Comparison of ENCODE assay signal across 1 cellular context in the genomic region with DNA sequence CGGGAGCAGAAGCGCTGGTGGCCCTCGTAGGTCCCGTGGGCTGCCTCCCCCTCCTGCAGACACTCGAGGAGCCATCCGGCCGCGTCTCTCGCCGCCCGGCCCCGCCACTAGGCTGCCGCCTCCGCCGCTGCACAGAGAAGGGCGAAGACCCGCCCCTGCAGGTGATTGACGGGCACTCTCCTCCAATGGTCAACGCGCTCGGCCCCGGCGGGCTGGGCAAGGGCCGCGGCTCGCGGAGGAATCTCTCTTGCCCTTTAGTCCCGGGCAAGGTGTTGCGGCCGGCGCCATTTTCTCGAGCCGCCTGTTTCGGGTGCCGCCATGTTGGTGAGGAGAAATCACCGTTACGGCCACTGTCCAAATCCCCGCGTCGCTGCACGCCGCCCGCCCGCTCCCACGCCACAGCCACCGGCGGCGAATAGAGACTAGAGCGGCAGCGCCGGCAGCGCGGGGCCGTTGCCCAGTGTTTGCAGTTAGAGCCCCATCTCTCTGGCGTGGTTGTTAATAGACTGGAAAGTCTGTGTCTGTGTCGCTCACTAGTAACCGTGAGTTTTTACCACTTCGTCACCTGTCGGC.
TF ChIP-seq lines count a peak whose summit lies in the region.

A gene with protein sequence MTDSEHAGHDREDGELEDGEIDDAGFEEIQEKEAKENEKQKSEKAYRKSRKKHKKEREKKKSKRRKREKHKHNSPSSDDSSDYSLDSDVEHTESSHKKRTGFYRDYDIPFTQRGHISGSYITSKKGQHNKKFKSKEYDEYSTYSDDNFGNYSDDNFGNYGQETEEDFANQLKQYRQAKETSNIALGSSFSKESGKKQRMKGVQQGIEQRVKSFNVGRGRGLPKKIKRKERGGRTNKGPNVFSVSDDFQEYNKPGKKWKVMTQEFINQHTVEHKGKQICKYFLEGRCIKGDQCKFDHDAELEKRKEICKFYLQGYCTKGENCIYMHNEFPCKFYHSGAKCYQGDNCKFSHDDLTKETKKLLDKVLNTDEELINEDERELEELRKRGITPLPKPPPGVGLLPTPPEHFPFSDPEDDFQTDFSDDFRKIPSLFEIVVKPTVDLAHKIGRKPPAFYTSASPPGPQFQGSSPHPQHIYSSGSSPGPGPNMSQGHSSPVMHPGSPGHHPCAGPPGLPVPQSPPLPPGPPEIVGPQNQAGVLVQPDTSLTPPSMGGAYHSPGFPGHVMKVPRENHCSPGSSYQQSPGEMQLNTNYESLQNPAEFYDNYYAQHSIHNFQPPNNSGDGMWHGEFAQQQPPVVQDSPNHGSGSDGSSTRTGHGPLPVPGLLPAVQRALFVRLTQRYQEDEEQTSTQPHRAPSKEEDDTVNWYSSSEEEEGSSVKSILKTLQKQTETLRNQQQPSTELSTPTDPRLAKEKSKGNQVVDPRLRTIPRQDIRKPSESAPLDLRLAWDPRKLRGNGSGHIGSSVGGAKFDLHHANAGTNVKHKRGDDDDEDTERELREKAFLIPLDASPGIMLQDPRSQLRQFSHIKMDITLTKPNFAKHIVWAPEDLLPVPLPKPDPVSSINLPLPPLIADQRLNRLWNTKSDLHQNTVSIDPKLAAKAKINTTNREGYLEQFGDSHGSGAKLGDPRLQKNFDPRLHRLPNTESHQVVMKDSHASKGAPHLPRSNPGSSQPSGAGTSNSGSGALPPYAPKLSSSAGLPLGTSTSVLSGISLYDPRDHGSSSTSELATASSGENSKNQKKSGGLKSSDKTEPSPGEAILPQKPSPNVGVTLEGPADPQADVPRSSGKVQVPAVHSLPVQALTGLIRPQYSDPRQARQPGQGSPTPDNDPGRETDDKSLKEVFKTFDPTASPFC (plus strand): TSS at position 284 of the 573 bp plus-strand sequence. CDS start 398 bp downstream, outside the sequence.

TF ChIP-seq in K562, 482 proteins besides CTCF, POLR2A, EP300 and RAD21 (continued from another document and continues in another):
- TF ChIP-seq, protein P1, sequence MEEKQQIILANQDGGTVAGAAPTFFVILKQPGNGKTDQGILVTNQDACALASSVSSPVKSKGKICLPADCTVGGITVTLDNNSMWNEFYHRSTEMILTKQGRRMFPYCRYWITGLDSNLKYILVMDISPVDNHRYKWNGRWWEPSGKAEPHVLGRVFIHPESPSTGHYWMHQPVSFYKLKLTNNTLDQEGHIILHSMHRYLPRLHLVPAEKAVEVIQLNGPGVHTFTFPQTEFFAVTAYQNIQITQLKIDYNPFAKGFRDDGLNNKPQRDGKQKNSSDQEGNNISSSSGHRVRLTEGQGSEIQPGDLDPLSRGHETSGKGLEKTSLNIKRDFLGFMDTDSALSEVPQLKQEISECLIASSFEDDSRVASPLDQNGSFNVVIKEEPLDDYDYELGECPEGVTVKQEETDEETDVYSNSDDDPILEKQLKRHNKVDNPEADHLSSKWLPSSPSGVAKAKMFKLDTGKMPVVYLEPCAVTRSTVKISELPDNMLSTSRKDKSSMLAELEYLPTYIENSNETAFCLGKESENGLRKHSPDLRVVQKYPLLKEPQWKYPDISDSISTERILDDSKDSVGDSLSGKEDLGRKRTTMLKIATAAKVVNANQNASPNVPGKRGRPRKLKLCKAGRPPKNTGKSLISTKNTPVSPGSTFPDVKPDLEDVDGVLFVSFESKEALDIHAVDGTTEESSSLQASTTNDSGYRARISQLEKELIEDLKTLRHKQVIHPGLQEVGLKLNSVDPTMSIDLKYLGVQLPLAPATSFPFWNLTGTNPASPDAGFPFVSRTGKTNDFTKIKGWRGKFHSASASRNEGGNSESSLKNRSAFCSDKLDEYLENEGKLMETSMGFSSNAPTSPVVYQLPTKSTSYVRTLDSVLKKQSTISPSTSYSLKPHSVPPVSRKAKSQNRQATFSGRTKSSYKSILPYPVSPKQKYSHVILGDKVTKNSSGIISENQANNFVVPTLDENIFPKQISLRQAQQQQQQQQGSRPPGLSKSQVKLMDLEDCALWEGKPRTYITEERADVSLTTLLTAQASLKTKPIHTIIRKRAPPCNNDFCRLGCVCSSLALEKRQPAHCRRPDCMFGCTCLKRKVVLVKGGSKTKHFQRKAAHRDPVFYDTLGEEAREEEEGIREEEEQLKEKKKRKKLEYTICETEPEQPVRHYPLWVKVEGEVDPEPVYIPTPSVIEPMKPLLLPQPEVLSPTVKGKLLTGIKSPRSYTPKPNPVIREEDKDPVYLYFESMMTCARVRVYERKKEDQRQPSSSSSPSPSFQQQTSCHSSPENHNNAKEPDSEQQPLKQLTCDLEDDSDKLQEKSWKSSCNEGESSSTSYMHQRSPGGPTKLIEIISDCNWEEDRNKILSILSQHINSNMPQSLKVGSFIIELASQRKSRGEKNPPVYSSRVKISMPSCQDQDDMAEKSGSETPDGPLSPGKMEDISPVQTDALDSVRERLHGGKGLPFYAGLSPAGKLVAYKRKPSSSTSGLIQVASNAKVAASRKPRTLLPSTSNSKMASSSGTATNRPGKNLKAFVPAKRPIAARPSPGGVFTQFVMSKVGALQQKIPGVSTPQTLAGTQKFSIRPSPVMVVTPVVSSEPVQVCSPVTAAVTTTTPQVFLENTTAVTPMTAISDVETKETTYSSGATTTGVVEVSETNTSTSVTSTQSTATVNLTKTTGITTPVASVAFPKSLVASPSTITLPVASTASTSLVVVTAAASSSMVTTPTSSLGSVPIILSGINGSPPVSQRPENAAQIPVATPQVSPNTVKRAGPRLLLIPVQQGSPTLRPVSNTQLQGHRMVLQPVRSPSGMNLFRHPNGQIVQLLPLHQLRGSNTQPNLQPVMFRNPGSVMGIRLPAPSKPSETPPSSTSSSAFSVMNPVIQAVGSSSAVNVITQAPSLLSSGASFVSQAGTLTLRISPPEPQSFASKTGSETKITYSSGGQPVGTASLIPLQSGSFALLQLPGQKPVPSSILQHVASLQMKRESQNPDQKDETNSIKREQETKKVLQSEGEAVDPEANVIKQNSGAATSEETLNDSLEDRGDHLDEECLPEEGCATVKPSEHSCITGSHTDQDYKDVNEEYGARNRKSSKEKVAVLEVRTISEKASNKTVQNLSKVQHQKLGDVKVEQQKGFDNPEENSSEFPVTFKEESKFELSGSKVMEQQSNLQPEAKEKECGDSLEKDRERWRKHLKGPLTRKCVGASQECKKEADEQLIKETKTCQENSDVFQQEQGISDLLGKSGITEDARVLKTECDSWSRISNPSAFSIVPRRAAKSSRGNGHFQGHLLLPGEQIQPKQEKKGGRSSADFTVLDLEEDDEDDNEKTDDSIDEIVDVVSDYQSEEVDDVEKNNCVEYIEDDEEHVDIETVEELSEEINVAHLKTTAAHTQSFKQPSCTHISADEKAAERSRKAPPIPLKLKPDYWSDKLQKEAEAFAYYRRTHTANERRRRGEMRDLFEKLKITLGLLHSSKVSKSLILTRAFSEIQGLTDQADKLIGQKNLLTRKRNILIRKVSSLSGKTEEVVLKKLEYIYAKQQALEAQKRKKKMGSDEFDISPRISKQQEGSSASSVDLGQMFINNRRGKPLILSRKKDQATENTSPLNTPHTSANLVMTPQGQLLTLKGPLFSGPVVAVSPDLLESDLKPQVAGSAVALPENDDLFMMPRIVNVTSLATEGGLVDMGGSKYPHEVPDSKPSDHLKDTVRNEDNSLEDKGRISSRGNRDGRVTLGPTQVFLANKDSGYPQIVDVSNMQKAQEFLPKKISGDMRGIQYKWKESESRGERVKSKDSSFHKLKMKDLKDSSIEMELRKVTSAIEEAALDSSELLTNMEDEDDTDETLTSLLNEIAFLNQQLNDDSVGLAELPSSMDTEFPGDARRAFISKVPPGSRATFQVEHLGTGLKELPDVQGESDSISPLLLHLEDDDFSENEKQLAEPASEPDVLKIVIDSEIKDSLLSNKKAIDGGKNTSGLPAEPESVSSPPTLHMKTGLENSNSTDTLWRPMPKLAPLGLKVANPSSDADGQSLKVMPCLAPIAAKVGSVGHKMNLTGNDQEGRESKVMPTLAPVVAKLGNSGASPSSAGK (IDR thresholded peaks at IDR 0.05), result peak; percentile 23; the same call in 1 of the 2 replicates
- TF ChIP-seq ZNF23 (CRISPR knock-in tag; IDR thresholded peaks at IDR 0.05) (no peak), SREBF1 (IDR thresholded peaks at IDR 0.05; ENCODE audit: borderline replicate concordance, low read depth, low read length) (no peak), ZC3H4 (CRISPR knock-in tag; IDR thresholded peaks at IDR 0.05; ENCODE audit: borderline replicate concordance) (peak; percentile 93; the same call in 1 of the 2 replicates), ZNF324 (CRISPR knock-in tag; IDR thresholded peaks at IDR 0.05) (no peak), CAMTA2 (CRISPR knock-in tag; conservative IDR thresholded peaks at IDR 0.05) (0 out of 2 replicates have a peak, but pooled peaks have one; percentile 35), HNRNPH1 (optimal IDR thresholded peaks at IDR 0.05; ENCODE audit: low read depth, low read length) (no peak), ZNF174 (CRISPR knock-in tag; IDR thresholded peaks at IDR 0.05) (no peak), SMARCA4 (IDR thresholded peaks at IDR 0.05) (no peak)
- TF ChIP-seq, protein P2, sequence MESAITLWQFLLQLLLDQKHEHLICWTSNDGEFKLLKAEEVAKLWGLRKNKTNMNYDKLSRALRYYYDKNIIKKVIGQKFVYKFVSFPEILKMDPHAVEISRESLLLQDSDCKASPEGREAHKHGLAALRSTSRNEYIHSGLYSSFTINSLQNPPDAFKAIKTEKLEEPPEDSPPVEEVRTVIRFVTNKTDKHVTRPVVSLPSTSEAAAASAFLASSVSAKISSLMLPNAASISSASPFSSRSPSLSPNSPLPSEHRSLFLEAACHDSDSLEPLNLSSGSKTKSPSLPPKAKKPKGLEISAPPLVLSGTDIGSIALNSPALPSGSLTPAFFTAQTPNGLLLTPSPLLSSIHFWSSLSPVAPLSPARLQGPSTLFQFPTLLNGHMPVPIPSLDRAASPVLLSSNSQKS (CRISPR knock-in tag; IDR thresholded peaks at IDR 0.05), result no peak
- TF ChIP-seq, protein P3, sequence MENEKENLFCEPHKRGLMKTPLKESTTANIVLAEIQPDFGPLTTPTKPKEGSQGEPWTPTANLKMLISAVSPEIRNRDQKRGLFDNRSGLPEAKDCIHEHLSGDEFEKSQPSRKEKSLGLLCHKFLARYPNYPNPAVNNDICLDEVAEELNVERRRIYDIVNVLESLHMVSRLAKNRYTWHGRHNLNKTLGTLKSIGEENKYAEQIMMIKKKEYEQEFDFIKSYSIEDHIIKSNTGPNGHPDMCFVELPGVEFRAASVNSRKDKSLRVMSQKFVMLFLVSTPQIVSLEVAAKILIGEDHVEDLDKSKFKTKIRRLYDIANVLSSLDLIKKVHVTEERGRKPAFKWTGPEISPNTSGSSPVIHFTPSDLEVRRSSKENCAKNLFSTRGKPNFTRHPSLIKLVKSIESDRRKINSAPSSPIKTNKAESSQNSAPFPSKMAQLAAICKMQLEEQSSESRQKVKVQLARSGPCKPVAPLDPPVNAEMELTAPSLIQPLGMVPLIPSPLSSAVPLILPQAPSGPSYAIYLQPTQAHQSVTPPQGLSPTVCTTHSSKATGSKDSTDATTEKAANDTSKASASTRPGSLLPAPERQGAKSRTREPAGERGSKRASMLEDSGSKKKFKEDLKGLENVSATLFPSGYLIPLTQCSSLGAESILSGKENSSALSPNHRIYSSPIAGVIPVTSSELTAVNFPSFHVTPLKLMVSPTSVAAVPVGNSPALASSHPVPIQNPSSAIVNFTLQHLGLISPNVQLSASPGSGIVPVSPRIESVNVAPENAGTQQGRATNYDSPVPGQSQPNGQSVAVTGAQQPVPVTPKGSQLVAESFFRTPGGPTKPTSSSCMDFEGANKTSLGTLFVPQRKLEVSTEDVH (IDR thresholded peaks at IDR 0.05; ENCODE audit: low read depth, partially characterized antibody), result peak; percentile 55
- TF ChIP-seq, protein P4, sequence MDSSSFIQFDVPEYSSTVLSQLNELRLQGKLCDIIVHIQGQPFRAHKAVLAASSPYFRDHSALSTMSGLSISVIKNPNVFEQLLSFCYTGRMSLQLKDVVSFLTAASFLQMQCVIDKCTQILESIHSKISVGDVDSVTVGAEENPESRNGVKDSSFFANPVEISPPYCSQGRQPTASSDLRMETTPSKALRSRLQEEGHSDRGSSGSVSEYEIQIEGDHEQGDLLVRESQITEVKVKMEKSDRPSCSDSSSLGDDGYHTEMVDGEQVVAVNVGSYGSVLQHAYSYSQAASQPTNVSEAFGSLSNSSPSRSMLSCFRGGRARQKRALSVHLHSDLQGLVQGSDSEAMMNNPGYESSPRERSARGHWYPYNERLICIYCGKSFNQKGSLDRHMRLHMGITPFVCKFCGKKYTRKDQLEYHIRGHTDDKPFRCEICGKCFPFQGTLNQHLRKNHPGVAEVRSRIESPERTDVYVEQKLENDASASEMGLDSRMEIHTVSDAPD (CRISPR knock-in tag; IDR thresholded peaks at IDR 0.05), result no peak
- TF ChIP-seq, protein P5, sequence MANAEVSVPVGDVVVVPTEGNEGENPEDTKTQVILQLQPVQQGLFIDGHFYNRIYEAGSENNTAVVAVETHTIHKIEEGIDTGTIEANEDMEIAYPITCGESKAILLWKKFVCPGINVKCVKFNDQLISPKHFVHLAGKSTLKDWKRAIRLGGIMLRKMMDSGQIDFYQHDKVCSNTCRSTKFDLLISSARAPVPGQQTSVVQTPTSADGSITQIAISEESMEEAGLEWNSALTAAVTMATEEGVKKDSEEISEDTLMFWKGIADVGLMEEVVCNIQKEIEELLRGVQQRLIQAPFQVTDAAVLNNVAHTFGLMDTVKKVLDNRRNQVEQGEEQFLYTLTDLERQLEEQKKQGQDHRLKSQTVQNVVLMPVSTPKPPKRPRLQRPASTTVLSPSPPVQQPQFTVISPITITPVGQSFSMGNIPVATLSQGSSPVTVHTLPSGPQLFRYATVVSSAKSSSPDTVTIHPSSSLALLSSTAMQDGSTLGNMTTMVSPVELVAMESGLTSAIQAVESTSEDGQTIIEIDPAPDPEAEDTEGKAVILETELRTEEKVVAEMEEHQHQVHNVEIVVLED (CRISPR knock-in tag; IDR thresholded peaks at IDR 0.05), result peak; percentile 75
- TF ChIP-seq, protein P6, sequence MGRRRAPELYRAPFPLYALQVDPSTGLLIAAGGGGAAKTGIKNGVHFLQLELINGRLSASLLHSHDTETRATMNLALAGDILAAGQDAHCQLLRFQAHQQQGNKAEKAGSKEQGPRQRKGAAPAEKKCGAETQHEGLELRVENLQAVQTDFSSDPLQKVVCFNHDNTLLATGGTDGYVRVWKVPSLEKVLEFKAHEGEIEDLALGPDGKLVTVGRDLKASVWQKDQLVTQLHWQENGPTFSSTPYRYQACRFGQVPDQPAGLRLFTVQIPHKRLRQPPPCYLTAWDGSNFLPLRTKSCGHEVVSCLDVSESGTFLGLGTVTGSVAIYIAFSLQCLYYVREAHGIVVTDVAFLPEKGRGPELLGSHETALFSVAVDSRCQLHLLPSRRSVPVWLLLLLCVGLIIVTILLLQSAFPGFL (CRISPR knock-in tag; IDR thresholded peaks at IDR 0.05), result no peak
- TF ChIP-seq, protein P7, sequence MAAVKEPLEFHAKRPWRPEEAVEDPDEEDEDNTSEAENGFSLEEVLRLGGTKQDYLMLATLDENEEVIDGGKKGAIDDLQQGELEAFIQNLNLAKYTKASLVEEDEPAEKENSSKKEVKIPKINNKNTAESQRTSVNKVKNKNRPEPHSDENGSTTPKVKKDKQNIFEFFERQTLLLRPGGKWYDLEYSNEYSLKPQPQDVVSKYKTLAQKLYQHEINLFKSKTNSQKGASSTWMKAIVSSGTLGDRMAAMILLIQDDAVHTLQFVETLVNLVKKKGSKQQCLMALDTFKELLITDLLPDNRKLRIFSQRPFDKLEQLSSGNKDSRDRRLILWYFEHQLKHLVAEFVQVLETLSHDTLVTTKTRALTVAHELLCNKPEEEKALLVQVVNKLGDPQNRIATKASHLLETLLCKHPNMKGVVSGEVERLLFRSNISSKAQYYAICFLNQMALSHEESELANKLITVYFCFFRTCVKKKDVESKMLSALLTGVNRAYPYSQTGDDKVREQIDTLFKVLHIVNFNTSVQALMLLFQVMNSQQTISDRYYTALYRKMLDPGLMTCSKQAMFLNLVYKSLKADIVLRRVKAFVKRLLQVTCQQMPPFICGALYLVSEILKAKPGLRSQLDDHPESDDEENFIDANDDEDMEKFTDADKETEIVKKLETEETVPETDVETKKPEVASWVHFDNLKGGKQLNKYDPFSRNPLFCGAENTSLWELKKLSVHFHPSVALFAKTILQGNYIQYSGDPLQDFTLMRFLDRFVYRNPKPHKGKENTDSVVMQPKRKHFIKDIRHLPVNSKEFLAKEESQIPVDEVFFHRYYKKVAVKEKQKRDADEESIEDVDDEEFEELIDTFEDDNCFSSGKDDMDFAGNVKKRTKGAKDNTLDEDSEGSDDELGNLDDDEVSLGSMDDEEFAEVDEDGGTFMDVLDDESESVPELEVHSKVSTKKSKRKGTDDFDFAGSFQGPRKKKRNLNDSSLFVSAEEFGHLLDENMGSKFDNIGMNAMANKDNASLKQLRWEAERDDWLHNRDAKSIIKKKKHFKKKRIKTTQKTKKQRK (IDR thresholded peaks at IDR 0.05; ENCODE audit: borderline replicate concordance, low read depth, low read length), result 0 out of 2 replicates have a peak, but pooled peaks have one; percentile 44
